In the genomic region with DNA sequence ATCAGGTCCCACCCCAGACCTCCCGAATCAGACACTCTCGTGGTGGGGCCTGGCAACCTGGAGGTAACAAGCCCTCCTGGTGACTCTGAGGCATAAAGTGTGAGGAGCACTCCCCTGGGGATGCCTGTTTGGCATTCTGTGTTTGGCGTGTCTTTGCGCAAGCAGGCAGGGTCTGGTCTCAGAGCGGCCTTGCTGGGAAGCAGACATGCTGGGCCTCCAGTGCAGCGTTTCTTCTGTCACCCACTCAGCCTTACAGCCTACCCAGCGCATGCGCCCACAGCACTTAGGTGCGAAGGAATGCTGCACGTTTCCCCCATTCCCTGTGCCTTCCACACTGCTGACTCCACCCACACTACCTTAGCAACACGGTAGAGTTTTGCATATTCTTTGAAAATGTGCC, we compare ENCODE assay signal across 1 cellular context.
TF ChIP-seq lines count a peak whose summit lies in the region.

No MANE protein-coding gene starts in this region.

TF ChIP-seq in GM12878, 131 proteins besides CTCF, POLR2A, EP300 and RAD21 (continued from another document):
- TF ChIP-seq, protein P1, sequence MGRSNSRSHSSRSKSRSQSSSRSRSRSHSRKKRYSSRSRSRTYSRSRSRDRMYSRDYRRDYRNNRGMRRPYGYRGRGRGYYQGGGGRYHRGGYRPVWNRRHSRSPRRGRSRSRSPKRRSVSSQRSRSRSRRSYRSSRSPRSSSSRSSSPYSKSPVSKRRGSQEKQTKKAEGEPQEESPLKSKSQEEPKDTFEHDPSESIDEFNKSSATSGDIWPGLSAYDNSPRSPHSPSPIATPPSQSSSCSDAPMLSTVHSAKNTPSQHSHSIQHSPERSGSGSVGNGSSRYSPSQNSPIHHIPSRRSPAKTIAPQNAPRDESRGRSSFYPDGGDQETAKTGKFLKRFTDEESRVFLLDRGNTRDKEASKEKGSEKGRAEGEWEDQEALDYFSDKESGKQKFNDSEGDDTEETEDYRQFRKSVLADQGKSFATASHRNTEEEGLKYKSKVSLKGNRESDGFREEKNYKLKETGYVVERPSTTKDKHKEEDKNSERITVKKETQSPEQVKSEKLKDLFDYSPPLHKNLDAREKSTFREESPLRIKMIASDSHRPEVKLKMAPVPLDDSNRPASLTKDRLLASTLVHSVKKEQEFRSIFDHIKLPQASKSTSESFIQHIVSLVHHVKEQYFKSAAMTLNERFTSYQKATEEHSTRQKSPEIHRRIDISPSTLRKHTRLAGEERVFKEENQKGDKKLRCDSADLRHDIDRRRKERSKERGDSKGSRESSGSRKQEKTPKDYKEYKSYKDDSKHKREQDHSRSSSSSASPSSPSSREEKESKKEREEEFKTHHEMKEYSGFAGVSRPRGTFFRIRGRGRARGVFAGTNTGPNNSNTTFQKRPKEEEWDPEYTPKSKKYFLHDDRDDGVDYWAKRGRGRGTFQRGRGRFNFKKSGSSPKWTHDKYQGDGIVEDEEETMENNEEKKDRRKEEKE (IDR thresholded peaks at IDR 0.05) = no peak
- TF ChIP-seq YBX1 (IDR thresholded peaks at IDR 0.05) = no peak
- no peak for TF ChIP-seq SREBF2 (IDR thresholded peaks at IDR 0.05; ENCODE audit: low read length)
- TF ChIP-seq POLR2AphosphoS2 (IDR thresholded peaks at IDR 0.05; ENCODE audit: low read depth, low read length) = no peak
- TF ChIP-seq, protein P2, sequence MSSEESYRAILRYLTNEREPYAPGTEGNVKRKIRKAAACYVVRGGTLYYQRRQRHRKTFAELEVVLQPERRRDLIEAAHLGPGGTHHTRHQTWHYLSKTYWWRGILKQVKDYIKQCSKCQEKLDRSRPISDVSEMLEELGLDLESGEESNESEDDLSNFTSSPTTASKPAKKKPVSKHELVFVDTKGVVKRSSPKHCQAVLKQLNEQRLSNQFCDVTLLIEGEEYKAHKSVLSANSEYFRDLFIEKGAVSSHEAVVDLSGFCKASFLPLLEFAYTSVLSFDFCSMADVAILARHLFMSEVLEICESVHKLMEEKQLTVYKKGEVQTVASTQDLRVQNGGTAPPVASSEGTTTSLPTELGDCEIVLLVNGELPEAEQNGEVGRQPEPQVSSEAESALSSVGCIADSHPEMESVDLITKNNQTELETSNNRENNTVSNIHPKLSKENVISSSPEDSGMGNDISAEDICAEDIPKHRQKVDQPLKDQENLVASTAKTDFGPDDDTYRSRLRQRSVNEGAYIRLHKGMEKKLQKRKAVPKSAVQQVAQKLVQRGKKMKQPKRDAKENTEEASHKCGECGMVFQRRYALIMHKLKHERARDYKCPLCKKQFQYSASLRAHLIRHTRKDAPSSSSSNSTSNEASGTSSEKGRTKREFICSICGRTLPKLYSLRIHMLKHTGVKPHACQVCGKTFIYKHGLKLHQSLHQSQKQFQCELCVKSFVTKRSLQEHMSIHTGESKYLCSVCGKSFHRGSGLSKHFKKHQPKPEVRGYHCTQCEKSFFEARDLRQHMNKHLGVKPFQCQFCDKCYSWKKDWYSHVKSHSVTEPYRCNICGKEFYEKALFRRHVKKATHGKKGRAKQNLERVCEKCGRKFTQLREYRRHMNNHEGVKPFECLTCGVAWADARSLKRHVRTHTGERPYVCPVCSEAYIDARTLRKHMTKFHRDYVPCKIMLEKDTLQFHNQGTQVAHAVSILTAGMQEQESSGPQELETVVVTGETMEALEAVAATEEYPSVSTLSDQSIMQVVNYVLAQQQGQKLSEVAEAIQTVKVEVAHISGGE (CRISPR knock-in tag; IDR thresholded peaks at IDR 0.05) = no peak
- TF ChIP-seq CEBPB (IDR thresholded peaks at IDR 0.05; ENCODE audit: borderline replicate concordance in 1 of 2, low read depth in 2 of 2, low read length in 2 of 2) = no peak
- TF ChIP-seq, protein P3, sequence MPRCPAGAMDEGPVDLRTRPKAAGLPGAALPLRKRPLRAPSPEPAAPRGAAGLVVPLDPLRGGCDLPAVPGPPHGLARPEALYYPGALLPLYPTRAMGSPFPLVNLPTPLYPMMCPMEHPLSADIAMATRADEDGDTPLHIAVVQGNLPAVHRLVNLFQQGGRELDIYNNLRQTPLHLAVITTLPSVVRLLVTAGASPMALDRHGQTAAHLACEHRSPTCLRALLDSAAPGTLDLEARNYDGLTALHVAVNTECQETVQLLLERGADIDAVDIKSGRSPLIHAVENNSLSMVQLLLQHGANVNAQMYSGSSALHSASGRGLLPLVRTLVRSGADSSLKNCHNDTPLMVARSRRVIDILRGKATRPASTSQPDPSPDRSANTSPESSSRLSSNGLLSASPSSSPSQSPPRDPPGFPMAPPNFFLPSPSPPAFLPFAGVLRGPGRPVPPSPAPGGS (IDR thresholded peaks at IDR 0.05; ENCODE audit: borderline replicate concordance, insufficient read depth, low read depth, low read length, poor library complexity, severe bottlenecking) = no peak
- TF ChIP-seq CEBPZ (IDR thresholded peaks at IDR 0.05; ENCODE audit: low read depth, low read length) = no peak
- no peak for TF ChIP-seq ZZZ3 (IDR thresholded peaks at IDR 0.05; ENCODE audit: control insufficient read depth, insufficient read length, low read depth)
- no peak for TF ChIP-seq FOXM1 (IDR thresholded peaks at IDR 0.05; ENCODE audit: low read depth, low read length)
- TF ChIP-seq NR2C1 (IDR thresholded peaks at IDR 0.05) = no peak
- TF ChIP-seq NR2C2 (IDR thresholded peaks at IDR 0.05; ENCODE audit: borderline replicate concordance, control insufficient read depth, insufficient read length, low read depth) = no peak
- TF ChIP-seq CREB1 (IDR thresholded peaks at IDR 0.05; ENCODE audit: low read depth) = no peak
- TF ChIP-seq GABPA (IDR thresholded peaks at IDR 0.05; ENCODE audit: low read depth) = no peak
- no peak for TF ChIP-seq POU2F2 (IDR thresholded peaks at IDR 0.05; ENCODE audit: borderline replicate concordance, low read depth, low read length)
TF ChIP-seq in GM12878: peak in this region for 0.
